1 cellular context compared by ENCODE assay signal in the genomic region with DNA sequence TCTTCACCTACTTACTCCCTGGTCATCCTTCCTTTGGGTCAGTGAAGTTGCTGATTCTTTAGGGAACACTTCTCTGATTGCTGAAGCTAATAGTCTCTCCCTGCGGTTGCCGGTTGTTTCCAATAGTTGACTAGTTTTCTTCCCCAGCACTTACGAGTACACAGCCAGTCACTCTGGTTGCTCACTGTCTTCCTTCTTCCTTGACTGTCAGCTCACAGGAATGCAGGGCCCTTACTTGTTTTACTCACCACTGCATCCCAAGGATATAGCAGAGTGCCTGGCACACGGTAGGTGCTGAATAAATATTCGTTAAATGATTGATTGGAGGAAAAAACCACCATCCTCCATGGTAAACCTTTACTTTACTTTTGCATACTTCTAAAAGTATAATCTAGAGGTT.
TF ChIP-seq lines count a peak whose summit lies in the region.

No MANE protein-coding gene starts in this region.

TF ChIP-seq in IMR-90, 13 proteins besides CTCF, POLR2A, EP300 and RAD21:
- no peak for TF ChIP-seq NFE2L2 (IDR thresholded peaks at IDR 0.05; ENCODE audit: low read depth, low read length)
- TF ChIP-seq MAFK (IDR thresholded peaks at IDR 0.05; ENCODE audit: low read depth, low read length) = no peak
- no peak for TF ChIP-seq RCOR1 (IDR thresholded peaks at IDR 0.05; ENCODE audit: insufficient replicate concordance, low read length)
- no peak for TF ChIP-seq CEBPB (IDR thresholded peaks at IDR 0.05; ENCODE audit: low read depth, low read length)
- TF ChIP-seq, protein P1, sequence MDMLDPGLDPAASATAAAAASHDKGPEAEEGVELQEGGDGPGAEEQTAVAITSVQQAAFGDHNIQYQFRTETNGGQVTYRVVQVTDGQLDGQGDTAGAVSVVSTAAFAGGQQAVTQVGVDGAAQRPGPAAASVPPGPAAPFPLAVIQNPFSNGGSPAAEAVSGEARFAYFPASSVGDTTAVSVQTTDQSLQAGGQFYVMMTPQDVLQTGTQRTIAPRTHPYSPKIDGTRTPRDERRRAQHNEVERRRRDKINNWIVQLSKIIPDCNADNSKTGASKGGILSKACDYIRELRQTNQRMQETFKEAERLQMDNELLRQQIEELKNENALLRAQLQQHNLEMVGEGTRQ (IDR thresholded peaks at IDR 0.05; ENCODE audit: low read depth, low read length) = no peak
- no peak for TF ChIP-seq CHD1 (IDR thresholded peaks at IDR 0.05; ENCODE audit: low read depth, low read length)
- no peak for TF ChIP-seq BHLHE40 (IDR thresholded peaks at IDR 0.05; ENCODE audit: low read depth, low read length)
- no peak for TF ChIP-seq SMC3 (IDR thresholded peaks at IDR 0.05; ENCODE audit: low read depth, low read length)
- TF ChIP-seq MAZ (IDR thresholded peaks at IDR 0.05; ENCODE audit: borderline replicate concordance, low read depth, low read length) = no peak
- TF ChIP-seq FOS (IDR thresholded peaks at IDR 0.05; ENCODE audit: low read depth, low read length) = no peak
- TF ChIP-seq, protein P2, sequence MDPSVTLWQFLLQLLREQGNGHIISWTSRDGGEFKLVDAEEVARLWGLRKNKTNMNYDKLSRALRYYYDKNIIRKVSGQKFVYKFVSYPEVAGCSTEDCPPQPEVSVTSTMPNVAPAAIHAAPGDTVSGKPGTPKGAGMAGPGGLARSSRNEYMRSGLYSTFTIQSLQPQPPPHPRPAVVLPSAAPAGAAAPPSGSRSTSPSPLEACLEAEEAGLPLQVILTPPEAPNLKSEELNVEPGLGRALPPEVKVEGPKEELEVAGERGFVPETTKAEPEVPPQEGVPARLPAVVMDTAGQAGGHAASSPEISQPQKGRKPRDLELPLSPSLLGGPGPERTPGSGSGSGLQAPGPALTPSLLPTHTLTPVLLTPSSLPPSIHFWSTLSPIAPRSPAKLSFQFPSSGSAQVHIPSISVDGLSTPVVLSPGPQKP (IDR thresholded peaks at IDR 0.05; ENCODE audit: borderline replicate concordance, low read depth, low read length) = no peak
- no peak for TF ChIP-seq MXI1 (IDR thresholded peaks at IDR 0.05; ENCODE audit: borderline replicate concordance, low read depth, low read length)
- no peak for TF ChIP-seq RFX5 (IDR thresholded peaks at IDR 0.05; ENCODE audit: low read depth, low read length)
TF ChIP-seq in IMR-90: peak in this region for 0.
